In genomic region chr20:7091655-7092054, GRCh38 we compare ENCODE assay signal across 31 cellular contexts.
"Had no signal": no experiment of that assay in that cellular context is flagged by ENCODE, and none has a peak within 500 bp of the region (broad histone marks: within the 10 kb centered on the region; RNA-seq: fewer than 3 reads in every experiment).

No MANE protein-coding gene starts in this region.

- H3K4me3 Mint-ChIP-seq: naive thymus-derived CD8-positive, alpha-beta T cell; natural killer cell treated with Interleukin-12 subunit alpha and Interleukin-12 subunit beta and Interleukin-15 and Interleukin-18, amount 100 ng/mL, for 72 hours; neural progenitor cell; stimulated activated memory B cell treated with anti-CD40 and anti-IgM and Interleukin-4, amounts not matched to agents 10 μg/mL and 1 μg/mL and 100 μg/mL, for 72 hours; stimulated activated naive CD8-positive, alpha-beta T cell treated with anti-CD3 and anti-CD28 coated beads, Interleukin-15, amount 100 ng/mL, for 72 hours; type B pancreatic cell had no signal

- H3K4me1 ChIP-seq: neural progenitor cell, parathyroid adenoma, psoas muscle, spleen, suprapubic skin, testis, tibial artery, upper lobe of right lung, uterus had no signal

- H3K27me3 Mint-ChIP-seq: naive thymus-derived CD8-positive, alpha-beta T cell; natural killer cell treated with Interleukin-12 subunit alpha and Interleukin-12 subunit beta and Interleukin-15 and Interleukin-18, amount 100 ng/mL, for 72 hours; progenitor cell of endocrine pancreas; stimulated activated memory B cell treated with anti-CD40 and anti-IgM and Interleukin-4, amounts not matched to agents 10 μg/mL and 1 μg/mL and 100 μg/mL, for 72 hours; stimulated activated naive CD8-positive, alpha-beta T cell treated with anti-CD3 and anti-CD28 coated beads, Interleukin-15, amount 100 ng/mL, for 72 hours; type B pancreatic cell had no signal

- H3K4me3 ChIP-seq: neural progenitor cell, ovary, psoas muscle, skin epidermis, smooth muscle cell, spleen, suprapubic skin, testis, tibial artery, transverse colon, upper lobe of right lung, uterus had no signal

- H3K9ac ChIP-seq: neural progenitor cell, parathyroid adenoma had no signal

- H3K36me3 Mint-ChIP-seq: naive thymus-derived CD8-positive, alpha-beta T cell; natural killer cell treated with Interleukin-12 subunit alpha and Interleukin-12 subunit beta and Interleukin-15 and Interleukin-18, amount 100 ng/mL, for 72 hours; neural progenitor cell; stimulated activated memory B cell treated with anti-CD40 and anti-IgM and Interleukin-4, amounts not matched to agents 10 μg/mL and 1 μg/mL and 100 μg/mL, for 72 hours; type B pancreatic cell had no signal

- ATAC-seq: naive thymus-derived CD8-positive, alpha-beta T cell; psoas muscle; right cardiac atrium; sciatic nerve; stimulated activated naive CD8-positive, alpha-beta T cell treated with anti-CD3 and anti-CD28 coated beads, Interleukin-15, amount 100 ng/mL, for 72 hours; stimulated activated naive CD8-positive, alpha-beta T cell treated with anti-CD3 and anti-CD28 coated beads, Interleukin-15, Interleukin-2, amounts not matched to agents 100 U/mL and 50 U/mL, for 24 hours had no signal

- H3K4me1 Mint-ChIP-seq: naive thymus-derived CD8-positive, alpha-beta T cell; neural progenitor cell; stimulated activated memory B cell treated with anti-CD40 and anti-IgM and Interleukin-4, amounts not matched to agents 10 μg/mL and 1 μg/mL and 100 μg/mL, for 72 hours; stimulated activated naive CD8-positive, alpha-beta T cell treated with anti-CD3 and anti-CD28 coated beads, Interleukin-15, amount 100 ng/mL, for 72 hours had no signal

- H3K79me2 ChIP-seq: parathyroid adenoma had no signal

- H3K9me3 ChIP-seq: ovary, psoas muscle, suprapubic skin, testis, tibial artery, transverse colon, upper lobe of right lung, uterus had no signal

- H2AFZ ChIP-seq: neural progenitor cell, parathyroid adenoma had no signal

- H3K4me2 ChIP-seq: neural progenitor cell, smooth muscle cell had no signal

- H3K27me3 ChIP-seq: neural progenitor cell, ovary, spleen, suprapubic skin, testis, tibial artery, transverse colon, upper lobe of right lung, uterus had no signal

- H3K36me3 ChIP-seq: neural progenitor cell, ovary, spleen, suprapubic skin, tibial artery, transverse colon, upper lobe of right lung, uterus had no signal

- DNase-seq: naive thymus-derived CD8-positive, alpha-beta T cell; occipital lobe; ovary; posterior cingulate gyrus; psoas muscle; right cardiac atrium; spleen; stimulated activated CD4-positive, alpha-beta T cell treated with anti-CD3 and anti-CD28 coated beads, Interleukin-12 subunit alpha, Interleukin-12 subunit beta, amount 100 ng/mL, for 4 hours; stimulated activated CD4-positive, alpha-beta T cell treated with anti-CD3 and anti-CD28 coated beads, Interleukin-1b, Interleukin-23, amount 100 ng/mL, for 48 hours; stimulated activated CD4-positive, alpha-beta T cell treated with anti-CD3 and anti-CD28 coated beads, Interleukin-4, amount 100 ng/mL, for 1 hour; stimulated activated CD4-positive, alpha-beta T cell treated with anti-CD3 and anti-CD28 coated beads, Interleukin-4, amount 100 ng/mL, for 4 hours; stimulated activated CD8-positive, alpha-beta memory T cell treated with anti-CD3 and anti-CD28 coated beads, Interleukin-4, amount 100 ng/mL, for 48 hours; stimulated activated naive CD4-positive, alpha-beta T cell; stimulated activated naive CD8-positive, alpha-beta T cell treated with anti-CD3 and anti-CD28 coated beads, Interleukin-15, amount 100 ng/mL, for 72 hours; stimulated activated naive CD8-positive, alpha-beta T cell treated with anti-CD3 and anti-CD28 coated beads, Interleukin-15, Interleukin-2, amounts not matched to agents 100 U/mL and 50 U/mL, for 24 hours; substantia nigra; testis; tibial artery; transverse colon; upper lobe of right lung; uterus had no signal

- H3K9me3 Mint-ChIP-seq: type B pancreatic cell had no signal

- H3K27ac ChIP-seq: neural progenitor cell, ovary, parathyroid adenoma, psoas muscle, skin epidermis, spleen, suprapubic skin, testis, tibial artery, upper lobe of right lung, uterus had no signal

- H3K27ac Mint-ChIP-seq: naive thymus-derived CD8-positive, alpha-beta T cell; natural killer cell treated with Interleukin-12 subunit alpha and Interleukin-12 subunit beta and Interleukin-15 and Interleukin-18, amount 100 ng/mL, for 72 hours; neural progenitor cell; progenitor cell of endocrine pancreas; stimulated activated memory B cell treated with anti-CD40 and anti-IgM and Interleukin-4, amounts not matched to agents 10 μg/mL and 1 μg/mL and 100 μg/mL, for 72 hours; stimulated activated naive CD8-positive, alpha-beta T cell treated with anti-CD3 and anti-CD28 coated beads, Interleukin-15, amount 100 ng/mL, for 72 hours; type B pancreatic cell had no signal
